In genomic region chr6:96898241-96898851, GRCh38 we compare ENCODE assay signal across 8 cellular contexts. TPM values are rescaled to one million over a fixed set of nuclear protein-coding genes. Genes with fewer than 3 reads are reported as not detected.
DNase-seq lines count a peak whose midpoint lies in the region; ATAC-seq and TF ChIP-seq lines count a peak whose summit lies in the region.

No MANE protein-coding gene starts in this region.

- CTCF ChIA-PET in SK-N-SH (lab: Yijun Ruan, JAX), result interaction anchor here (0.5 to 4.9 kb wide), 41 partner anchors 10 to 845 kb away, joined by 3 to 120 read pairs (median 5); partner anchors contain the start of gene GPR63

- peaks cover 21% of the 10 kb centered on the region for H3K36me3 ChIP-seq in cardiac muscle cell
- peaks cover 21 to 31% of the 10 kb centered on the region in 2 experiments for H3K36me3 ChIP-seq in SK-N-SH (replicated peaks in 1 of 2; ENCODE audit: control insufficient read depth in 1 of 2, insufficient read depth in 2 of 2, low read length in 1 of 2)
- H3K36me3 ChIP-seq in neutrophil, result peaks cover 3% of the 10 kb centered on the region

- TF ChIP-seq CTCF in cardiac muscle cell (IDR thresholded peaks at IDR 0.05; ENCODE audit: low read depth, low read length) (no peak), SK-N-SH (IDR thresholded peaks at IDR 0.05) (no peak), epithelial cell of proximal tubule (conservative IDR thresholded peaks at IDR 0.05; ENCODE audit: low read depth, low read length) (no peak), neutrophil (IDR thresholded peaks at IDR 0.05) (no peak)

- DNase-seq in cardiac muscle cell (ENCODE audit: low read depth in 1 of 2, low spot score in 1 of 2) (peak in 1 of 2 donors; percentile 32), cardiac septum (ENCODE audit: low spot score) (no peak), SK-N-SH (peak; percentile 3), epithelial cell of proximal tubule (ENCODE audit: low read depth) (no peak), T-helper 9 cell (no peak)

- peak overlapping the region; percentile 79 for H3K4me2 ChIP-seq in SK-N-SH

- H3K4me3 ChIP-seq in cardiac muscle cell (peak overlapping the region; percentile 58), SK-N-SH (ENCODE audit: low read depth in 2 of 2, low read length in 1 of 2) (peak overlapping the region; percentile 95), epithelial cell of proximal tubule (ENCODE audit: low read depth, low read length) (peak overlapping the region; percentile 96), neutrophil (ENCODE audit: low read depth in 1 of 2, low read length in 1 of 2) (peak overlapping the region; percentile 67 to 76)

- H3K9ac ChIP-seq in SK-N-SH, result peak overlapping the region; percentile 62

- H3K27ac ChIP-seq in cardiac muscle cell (peak overlapping the region; percentile 94), SK-N-SH (ENCODE audit: low read depth in 2 of 2, low read length in 1 of 2) (peak overlapping the region; percentile 81 to 84), neutrophil (peak overlapping the region; percentile 63)

- H4K20me1 ChIP-seq in SK-N-SH (ENCODE audit: insufficient read depth), result no peaks in the 10 kb centered on the region

- H3K4me1 ChIP-seq in cardiac muscle cell (ENCODE audit: low read depth) (peaks cover 9% of the 10 kb centered on the region), SK-N-SH (ENCODE audit: control insufficient read depth in 1 of 2, insufficient read depth in 2 of 2, low read depth in 1 of 2, low read length in 1 of 2) (peaks cover 6 to 15% of the 10 kb centered on the region in 2 experiments; a peak in 3 of 4 replicates), neutrophil (ENCODE audit: control insufficient read depth in 1 of 2, insufficient read depth in 1 of 2, low read depth in 1 of 2, low read length in 1 of 2) (peaks cover 30 to 49% of the 10 kb centered on the region in 2 experiments)

- no peaks in the 10 kb centered on the region for H3K9me2 ChIP-seq in SK-N-SH

- H3K9me3 ChIP-seq in cardiac muscle cell (ENCODE audit: low read depth), result no peaks in the 10 kb centered on the region
- H3K9me3 ChIP-seq in SK-N-SH, result no peaks in the 10 kb centered on the region
- H3K9me3 ChIP-seq in neutrophil, result no peaks in the 10 kb centered on the region

- no peak for ATAC-seq in HG03039 (IDR thresholded peaks at IDR 0.05; ENCODE audit: unreplicated experiment)
- no peak for ATAC-seq in GM18519 (IDR thresholded peaks at IDR 0.05; ENCODE audit: low FRiP score, unreplicated experiment)

- TF ChIP-seq RAD21 in SK-N-SH (IDR thresholded peaks at IDR 0.05; ENCODE audit: low read length), result no peak

- no peak for TF ChIP-seq EP300 in SK-N-SH (IDR thresholded peaks at IDR 0.05; ENCODE audit: borderline replicate concordance in 1 of 2, low read depth in 1 of 2, low read length in 1 of 2)

- peaks cover 8% of the 10 kb centered on the region for H3F3A ChIP-seq in SK-N-SH (replicated peaks; ENCODE audit: insufficient read depth)

- H3K27me3 ChIP-seq in cardiac muscle cell, result no peaks in the 10 kb centered on the region
- no peaks in the 10 kb centered on the region for H3K27me3 ChIP-seq in SK-N-SH (ENCODE audit: insufficient read depth)
- H3K27me3 ChIP-seq in neutrophil, result no peaks in the 10 kb centered on the region

- peak overlapping the region; percentile 100 for H2AFZ ChIP-seq in SK-N-SH (ENCODE audit: low read depth)

- H3K79me2 ChIP-seq in SK-N-SH (ENCODE audit: insufficient read depth), result peaks cover 35% of the 10 kb centered on the region

- 3% methylated on average over 10 of the region's 10 CpGs for WGBS in SK-N-SH (ENCODE audit: low lambda C conversion rate)

- intact Hi-C loops in cardiac septum (cut with DNase I), result loop anchor here (2.0 to 5.0 kb wide), 5 partner anchors 26 to 376 kb away; partner anchors contain the start of genes GPR63, KLHL32 and UFL1

- POLR2A ChIA-PET in SK-N-SH (lab: Yijun Ruan, JAX), result no interaction called here

TF ChIP-seq in SK-N-SH, 30 proteins besides CTCF, POLR2A, EP300 and RAD21:
- TF ChIP-seq FOXJ3 (CRISPR knock-in tag; IDR thresholded peaks at IDR 0.05), result 0 out of 2 replicates have a peak, but pooled peaks have one; percentile 8
- TF ChIP-seq RFX5 (IDR thresholded peaks at IDR 0.05; ENCODE audit: low read length), result no peak
- 0 out of 2 replicates have a peak, but pooled peaks have one; percentile 4 for TF ChIP-seq JUND (IDR thresholded peaks at IDR 0.05)

RNA-seq across cellular contexts. Expression of gene NDUFAF4, which starts 0.7 kb away (rescaled TPM):
- total RNA-seq in cardiac muscle cell (15.2 and 19.5 TPM in 2 replicates), cardiac septum (103 TPM), epithelial cell of proximal tubule (21.2 and 54.7 TPM in 2 replicates)
- polyA plus RNA-seq in cardiac muscle cell (79.3 and 85.5 TPM in 2 replicates), SK-N-SH (2012; rRNA removed) (15.9 and 16.7 TPM in 2 replicates)
- polyA plus RNA-seq in SK-N-SH (2012; cell fraction: cytosol; rRNA removed), result 26.2 and 36.8 TPM in 2 replicates
- polyA plus RNA-seq in SK-N-SH (2012; cell fraction: nucleus; rRNA removed), result 4.4 and 8.9 TPM in 2 replicates

RNA-seq across cellular contexts. Expression of gene KLHL32, which starts 26.2 kb away (rescaled TPM):
- total RNA-seq in cardiac muscle cell (0.56 and 0.71 TPM in 2 replicates), cardiac septum (0.16 TPM), epithelial cell of proximal tubule (1.8 TPM in 1 of 2 replicates, not detected in the other)
- polyA plus RNA-seq in cardiac muscle cell (0.07 and 1.00 TPM in 2 replicates), SK-N-SH (2012; rRNA removed) (0.18 and 0.21 TPM in 2 replicates)
- 0.12 and 0.19 TPM in 2 replicates for polyA plus RNA-seq in SK-N-SH (2012; cell fraction: cytosol; rRNA removed)
- polyA plus RNA-seq in SK-N-SH (2012; cell fraction: nucleus; rRNA removed), result 0.15 and 0.18 TPM in 2 replicates
